Comparison of ENCODE assay signal across 27 cellular contexts in the genomic region with DNA sequence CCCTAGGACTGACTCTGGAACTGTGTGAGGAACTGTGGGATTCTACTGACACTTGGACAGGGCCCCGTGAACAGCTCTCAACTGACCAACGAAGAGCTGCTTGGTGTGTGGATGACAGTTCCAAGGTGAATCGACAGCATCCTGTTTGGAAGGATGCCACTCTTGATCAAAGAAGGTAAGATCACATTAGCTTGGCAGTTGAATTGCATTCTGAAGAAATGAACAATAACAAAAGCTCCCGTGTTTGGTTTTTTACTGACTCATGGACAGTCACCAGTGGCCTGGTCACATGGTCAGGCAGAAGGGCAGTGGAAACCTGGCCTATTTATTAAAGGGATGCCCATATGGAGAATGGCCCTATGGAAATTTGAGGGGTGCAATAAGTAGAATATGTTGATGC. TPM values are rescaled to one million over a fixed set of nuclear protein-coding genes. Genes with fewer than 3 reads are reported as not detected.
DNase-seq lines count a peak whose midpoint lies in the region; ATAC-seq, FAIRE-seq and TF ChIP-seq lines count a peak whose summit lies in the region.
"Had no signal": no experiment of that assay in that cellular context is flagged by ENCODE, and none has a peak within 500 bp of the region (broad histone marks: within the 10 kb centered on the region; RNA-seq: fewer than 3 reads in every experiment).

No MANE protein-coding gene starts in this region.

- in situ Hi-C loops in G401 (cut with HindIII; ENCODE audit: low sequenced_read_pairs): no loop called here

- no peaks in the 10 kb centered on the region for H4K20me1 ChIP-seq in osteoblast (ENCODE audit: insufficient read depth, low read length)

- H3K4me2 ChIP-seq in osteoblast (ENCODE audit: insufficient read depth, low read length): no peak overlapping the region

- H3K4me1 ChIP-seq in osteoblast (ENCODE audit: insufficient read depth, low read length): peaks cover 3% of the 10 kb centered on the region
- H3K4me1 ChIP-seq: body of pancreas, gastroesophageal sphincter, pancreas, right atrium auricular region, testis had no signal

- H3K27ac ChIP-seq in osteoblast (ENCODE audit: low read depth, low read length): no peak overlapping the region
- H3K27ac ChIP-seq: body of pancreas, gastroesophageal sphincter, pancreas, right atrium auricular region, testis had no signal

- DNase-seq in G401 (ENCODE audit: low spot score): peak; percentile 1
- peak; percentile 5 for DNase-seq in RCC 7860 (ENCODE audit: low spot score)
- peak; percentile 8 for DNase-seq in dermis blood vessel endothelial cell
- peak; percentile 19 for DNase-seq in osteoblast (ENCODE audit: insufficient read length, low spot score, missing footprints)
- no peak for DNase-seq in activated CD8-positive, alpha-beta memory T cell treated with anti-CD3 and anti-CD28 coated beads for 24 hours
- DNase-seq: activated CD4-positive, alpha-beta memory T cell treated with anti-CD3 and anti-CD28 coated beads for 36 hours; activated naive CD8-positive, alpha-beta T cell treated with anti-CD3 and anti-CD28 coated beads, Interleukin-2, amount 10 ng/mL, durations not matched to agents 7 days and 5 days; body of pancreas; CD4-positive, CD25-positive, alpha-beta regulatory T cell; DMS 273 treated with DMSO at 0.1 percent for 48 hours; erythroblast; islet precursor cell; mucosa of descending colon; NCI-H187; pancreas; stimulated activated CD4-positive, alpha-beta T cell treated with anti-CD3 and anti-CD28 coated beads, Interleukin-4, amount 100 ng/mL, for 24 hours; stimulated activated naive B cell treated with anti-CD40 and anti-IgM and Interleukin-4, amounts not matched to agents 10 μg/mL and 1 μg/mL and 100 μg/mL, for 72 hours; testis had no signal

- H3K36me3 ChIP-seq in osteoblast (ENCODE audit: insufficient read depth, low read length): no peaks in the 10 kb centered on the region
- H3K36me3 ChIP-seq: pancreas had no signal

- H3K27me3 ChIP-seq in osteoblast (ENCODE audit: insufficient read depth, low read length): no peaks in the 10 kb centered on the region
- H3K27me3 ChIP-seq: body of pancreas, gastroesophageal sphincter, pancreas, right atrium auricular region, testis had no signal

- no peaks in the 10 kb centered on the region for H3K79me2 ChIP-seq in osteoblast (ENCODE audit: insufficient read depth, low read length)

- no peak for TF ChIP-seq CTCF in osteoblast (IDR thresholded peaks at IDR 0.05; ENCODE audit: extremely low read depth, low read depth, low read length)

- ATAC-seq in HG02870 (IDR thresholded peaks at IDR 0.05; ENCODE audit: unreplicated experiment) (no peak), GM19455 (IDR thresholded peaks at IDR 0.05; ENCODE audit: unreplicated experiment) (no peak)
- ATAC-seq: activated CD4-positive, CD25-positive, alpha-beta regulatory T cell treated with anti-CD3 and anti-CD28 coated beads, Interleukin-2, amount 50 U/mL, for 24 hours; body of pancreas; gastroesophageal sphincter; mucosa of descending colon; pancreas; Right ventricle myocardium inferior; stimulated activated naive B cell treated with anti-CD40 and anti-IgM and Interleukin-4, amounts not matched to agents 10 μg/mL and 1 μg/mL and 100 μg/mL, for 72 hours had no signal

- no peak for FAIRE-seq in RCC 7860 (lab: Jason Lieb, UNC)
- FAIRE-seq: pancreas had no signal

- H3K9me3 ChIP-seq in osteoblast (ENCODE audit: low read depth, low read length): no peaks in the 10 kb centered on the region
- H3K9me3 ChIP-seq: body of pancreas, gastroesophageal sphincter, mucosa of descending colon, pancreas, right atrium auricular region, testis had no signal

- no peak overlapping the region for H2AFZ ChIP-seq in osteoblast (ENCODE audit: low read length)

- H3K4me3 ChIP-seq in osteoblast (ENCODE audit: insufficient read depth, low read length): no peak overlapping the region
- H3K4me3 ChIP-seq: body of pancreas, gastroesophageal sphincter, mucosa of descending colon, pancreas, right atrium auricular region, testis had no signal

RNA-seq across cellular contexts. Expression of a gene that starts 33.1 kb away (rescaled TPM):
- not detected in 2 replicates for total RNA-seq in G401 (2014; rRNA removed; shearing (Covaris generic))
- total RNA-seq in dermis blood vessel endothelial cell (not detected in 2 replicates), osteoblast (0.72 TPM in 1 of 2 replicates, not detected in the other)
- total RNA-seq: activated T-helper 2 cell treated with anti-CD3 and anti-CD28 coated beads, Interferon-gamma antibody, Interleukin-2, Interleukin-4, amounts not matched to agents 10 μg/mL and 5 μg/mL and 100 μg/mL, durations not matched to agents 14 hours and 24 hours and 36 hours; CD4-positive, CD25-positive, alpha-beta regulatory T cell; chondrocyte; H1 had no signal
